32 cellular contexts compared by ENCODE assay signal in genomic region chrX:64291106-64291505, GRCh38.
"Had no signal": no experiment of that assay in that cellular context is flagged by ENCODE, and none has a peak within 500 bp of the region (broad histone marks: within the 10 kb centered on the region; RNA-seq: fewer than 3 reads in every experiment).

No MANE protein-coding gene starts in this region.

- FAIRE-seq: bronchial epithelial cell had no signal

- H3K9me3 ChIP-seq: ascending aorta had no signal

- ATAC-seq: activated CD4-positive, alpha-beta T cell treated with anti-CD3 and anti-CD28 coated beads for 36 hours; activated CD4-positive, CD25-positive, alpha-beta regulatory T cell treated with anti-CD3 and anti-CD28 coated beads, Interleukin-2, amount 50 U/mL, for 24 hours; activated CD8-positive, alpha-beta memory T cell treated with anti-CD3 and anti-CD28 coated beads, Interleukin-2, amount 10 ng/mL, durations not matched to agents 7 days and 5 days; activated CD8-positive, alpha-beta T cell treated with anti-CD3 and anti-CD28 coated beads, Interleukin-2, amount 10 ng/mL, durations not matched to agents 7 days and 5 days; activated naive CD8-positive, alpha-beta T cell treated with anti-CD3 and anti-CD28 coated beads, Interleukin-2, amount 50 U/mL, for 24 hours; WTC11 had no signal

- H3K36me3 ChIP-seq: ascending aorta, cardiac muscle cell, WERI-Rb-1 had no signal

- H3K27ac ChIP-seq: ascending aorta, cardiac muscle cell, WERI-Rb-1 had no signal

- H3K4me1 ChIP-seq: ascending aorta had no signal

- H3K4me3 ChIP-seq: ascending aorta, cardiac muscle cell had no signal

- DNase-seq: activated CD4-positive, alpha-beta memory T cell treated with anti-CD3 and anti-CD28 coated beads, Interleukin-2, amount 10 ng/mL, durations not matched to agents 7 days and 5 days; activated CD4-positive, alpha-beta T cell treated with anti-CD3 and anti-CD28 coated beads for 1 hour; activated CD4-positive, alpha-beta T cell treated with anti-CD3 and anti-CD28 coated beads for 36 hours; activated CD4-positive, alpha-beta T cell treated with anti-CD3 and anti-CD28 coated beads for 48 hours; activated CD4-positive, alpha-beta T cell treated with anti-CD3 and anti-CD28 coated beads, Interleukin-2, amount 10 ng/mL, durations not matched to agents 7 days and 5 days; activated CD4-positive, alpha-beta T cell treated with anti-CD3 and anti-CD28 coated beads, Interleukin-2, amount 50 U/mL, for 48 hours; activated CD4-positive, CD25-positive, alpha-beta regulatory T cell; activated CD8-positive, alpha-beta memory T cell treated with anti-CD3 and anti-CD28 coated beads for 24 hours; activated CD8-positive, alpha-beta memory T cell treated with anti-CD3 and anti-CD28 coated beads, Interleukin-2, amount 10 ng/mL, durations not matched to agents 7 days and 5 days; activated CD8-positive, alpha-beta memory T cell treated with anti-CD3 and anti-CD28 coated beads, Interleukin-2, amount 50 U/mL, for 48 hours; activated CD8-positive, alpha-beta T cell treated with anti-CD3 and anti-CD28 coated beads, Interleukin-2, amount 10 ng/mL, durations not matched to agents 7 days and 5 days; activated effector memory CD4-positive, alpha-beta T cell treated with Interleukin-2 at 50 U/mL for 16 hours; activated gamma-delta T cell; activated naive CD4-positive, alpha-beta T cell treated with anti-CD3 and anti-CD28 coated beads, Interleukin-2, amount 10 ng/mL, durations not matched to agents 7 days and 5 days; activated naive CD4-positive, alpha-beta T cell treated with Interleukin-2 at 50 U/mL for 16 hours; activated naive CD8-positive, alpha-beta T cell treated with anti-CD3 and anti-CD28 coated beads, Interleukin-2, amount 10 ng/mL, durations not matched to agents 7 days and 5 days; activated naive CD8-positive, alpha-beta T cell treated with anti-CD3 and anti-CD28 coated beads, Interleukin-2, amount 50 U/mL, for 24 hours; activated T-cell treated with anti-CD3 and anti-CD28 coated beads, Interleukin-2, amount 50 U/mL, for 24 hours; activated T-cell treated with anti-CD3 and anti-CD28 coated beads, Interleukin-2, amount 50 U/mL, for 48 hours; amygdala; anterior cingulate cortex; caudate nucleus; cerebellar nuclear complex; T-helper 1 cell; T-helper 2 cell; T-helper 9 cell; WERI-Rb-1 had no signal

- H3K27me3 ChIP-seq: ascending aorta, cardiac muscle cell had no signal
